In the genomic region with DNA sequence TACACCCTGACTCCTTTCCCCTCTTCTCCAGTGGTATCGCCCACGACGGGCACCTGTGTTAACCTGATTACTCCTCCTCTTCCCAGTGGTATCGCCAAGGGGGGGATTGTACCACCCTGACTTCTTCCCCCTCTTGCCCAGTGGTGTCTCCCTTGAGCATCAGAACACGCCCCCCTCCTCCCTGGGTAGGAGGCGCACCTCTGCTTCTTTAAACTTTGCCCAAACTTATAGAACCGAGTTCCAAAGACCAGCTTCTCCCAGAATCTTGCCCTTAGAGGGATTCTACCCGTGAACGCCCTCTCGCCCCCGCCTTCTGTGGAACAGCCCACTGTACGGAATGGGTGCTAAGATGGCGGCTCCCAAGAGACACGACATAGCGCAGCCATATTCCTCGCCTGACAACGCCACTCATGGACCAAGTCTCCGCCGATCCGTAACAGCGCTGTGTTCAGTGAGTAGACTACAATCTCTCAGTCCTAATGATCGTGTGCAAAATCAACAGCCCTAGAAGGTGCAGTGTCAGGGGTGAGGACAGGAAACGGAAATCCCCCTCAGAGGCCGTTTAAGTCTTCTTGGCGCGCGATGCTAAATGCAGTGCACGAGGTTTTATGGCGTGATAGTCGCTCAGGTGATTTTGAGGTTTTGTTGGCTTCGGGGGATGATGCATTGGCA, we compare ENCODE assay signal across 8 cellular contexts. TPM values are rescaled to one million over a fixed set of nuclear protein-coding genes. Genes with fewer than 3 reads are reported as not detected.
A peak's percentile ranks its signal among the peaks of the same experiment; 100 is the strongest.
DNase-seq lines count a peak whose midpoint lies in the region; ATAC-seq and TF ChIP-seq lines count a peak whose summit lies in the region.

No MANE protein-coding gene starts in this region.

- H3K4me2 ChIP-seq in PC-3 (ENCODE audit: low read length), result peak overlapping the region; percentile 68; the same call in 1 of the 2 replicates

- H3K4me1 ChIP-seq in PC-3 (ENCODE audit: insufficient read depth, low read length), result no peaks in the 10 kb centered on the region

- intact Hi-C loops in PC-3 (cut with micrococcal nuclease), result no loop called here
- intact Hi-C loops in activated T-helper 2 cell treated with anti-CD3 and anti-CD28 coated beads, Interferon-gamma antibody, Interleukin-2, Interleukin-4, amounts not matched to agents 10 μg/mL and 5 μg/mL and 100 μg/mL, durations not matched to agents 14 hours and 24 hours and 36 hours (cut with micrococcal nuclease), result no loop called here

- H3K4me1 Mint-ChIP-seq in activated T-helper 2 cell treated with anti-CD3 and anti-CD28 coated beads, Interferon-gamma antibody, Interleukin-2, Interleukin-4, amounts not matched to agents 10 μg/mL and 5 μg/mL and 100 μg/mL, durations not matched to agents 14 hours and 24 hours and 36 hours (ENCODE audit: low read depth), result peaks cover 14% of the 10 kb centered on the region
- peaks cover 8 to 28% (median 23%) of the 10 kb centered on the region in 4 donors for H3K4me1 Mint-ChIP-seq in naive thymus-derived CD8-positive, alpha-beta T cell
- H3K4me1 Mint-ChIP-seq in stimulated activated memory B cell treated with anti-CD40 and anti-IgM and Interleukin-4, amounts not matched to agents 10 μg/mL and 1 μg/mL and 100 μg/mL, for 72 hours, result peaks cover 28% of the 10 kb centered on the region

- H3K27ac Mint-ChIP-seq in activated T-helper 2 cell treated with anti-CD3 and anti-CD28 coated beads, Interferon-gamma antibody, Interleukin-2, Interleukin-4, amounts not matched to agents 10 μg/mL and 5 μg/mL and 100 μg/mL, durations not matched to agents 14 hours and 24 hours and 36 hours, result peak overlapping the region; percentile 92
- H3K27ac Mint-ChIP-seq in naive thymus-derived CD8-positive, alpha-beta T cell, result peak overlapping the region; percentile 89 to 98 (median 96)
- H3K27ac Mint-ChIP-seq in stimulated activated memory B cell treated with anti-CD40 and anti-IgM and Interleukin-4, amounts not matched to agents 10 μg/mL and 1 μg/mL and 100 μg/mL, for 72 hours, result peak overlapping the region; percentile 94

- no TSS peak for BruUV-seq in PC-3 (replicated peaks; lab: Mats Ljungman, UMichigan)

- no peaks in the 10 kb centered on the region for H3K36me3 Mint-ChIP-seq in activated T-helper 2 cell treated with anti-CD3 and anti-CD28 coated beads, Interferon-gamma antibody, Interleukin-2, Interleukin-4, amounts not matched to agents 10 μg/mL and 5 μg/mL and 100 μg/mL, durations not matched to agents 14 hours and 24 hours and 36 hours (ENCODE audit: low read depth)
- H3K36me3 Mint-ChIP-seq in naive thymus-derived CD8-positive, alpha-beta T cell, result no peaks in the 10 kb centered on the region
- H3K36me3 Mint-ChIP-seq in stimulated activated memory B cell treated with anti-CD40 and anti-IgM and Interleukin-4, amounts not matched to agents 10 μg/mL and 1 μg/mL and 100 μg/mL, for 72 hours, result no peaks in the 10 kb centered on the region

- no peaks in the 10 kb centered on the region for H3K9me3 Mint-ChIP-seq in activated T-helper 2 cell treated with anti-CD3 and anti-CD28 coated beads, Interferon-gamma antibody, Interleukin-2, Interleukin-4, amounts not matched to agents 10 μg/mL and 5 μg/mL and 100 μg/mL, durations not matched to agents 14 hours and 24 hours and 36 hours
- peaks cover 0 to 2% (median 0%) of the 10 kb centered on the region in 9 donors for H3K9me3 Mint-ChIP-seq in naive thymus-derived CD8-positive, alpha-beta T cell
- H3K9me3 Mint-ChIP-seq in stimulated activated memory B cell treated with anti-CD40 and anti-IgM and Interleukin-4, amounts not matched to agents 10 μg/mL and 1 μg/mL and 100 μg/mL, for 72 hours, result no peaks in the 10 kb centered on the region

- TF ChIP-seq CTCF in GM13977 (IDR thresholded peaks at IDR 0.05; ENCODE audit: extremely low read depth, insufficient read depth, missing control alignments) (peak; percentile 9), PC-3 (conservative IDR thresholded peaks at IDR 0.05; ENCODE audit: low read depth, low read length) (no peak), fibroblast of pulmonary artery (IDR thresholded peaks at IDR 0.05; ENCODE audit: low read length, missing control alignments) (no peak)

- H3K9ac ChIP-seq in PC-3 (ENCODE audit: low read length), result no peak overlapping the region

- peak; percentile 23; the same call in 1 of the 2 replicates for ATAC-seq in PC-3
- peak; percentile 94 to 95 for ATAC-seq in naive thymus-derived CD8-positive, alpha-beta T cell
- ATAC-seq in stimulated activated memory B cell treated with anti-CD40 and anti-IgM and Interleukin-4, amounts not matched to agents 10 μg/mL and 1 μg/mL and 100 μg/mL, for 72 hours, result peak; percentile 76

- H3K27ac ChIP-seq in PC-3 (ENCODE audit: low read length), result no peak overlapping the region

- H3K9me3 ChIP-seq in PC-3 (ENCODE audit: low read length), result no peaks in the 10 kb centered on the region

- no peaks in the 10 kb centered on the region for H3F3A ChIP-seq in PC-3 (ENCODE audit: low read length, unreplicated experiment)

- no peaks in the 10 kb centered on the region for H3K79me2 ChIP-seq in PC-3 (ENCODE audit: low read length)

- no peaks in the 10 kb centered on the region for H3K27me3 ChIP-seq in PC-3 (ENCODE audit: low read length)

- no peaks in the 10 kb centered on the region for H3K9me2 ChIP-seq in PC-3 (replicated peaks; ENCODE audit: low read length)

- no peaks in the 10 kb centered on the region for H3K27me3 Mint-ChIP-seq in activated T-helper 2 cell treated with anti-CD3 and anti-CD28 coated beads, Interferon-gamma antibody, Interleukin-2, Interleukin-4, amounts not matched to agents 10 μg/mL and 5 μg/mL and 100 μg/mL, durations not matched to agents 14 hours and 24 hours and 36 hours (ENCODE audit: low read depth)
- H3K27me3 Mint-ChIP-seq in naive thymus-derived CD8-positive, alpha-beta T cell, result no peaks in the 10 kb centered on the region
- H3K27me3 Mint-ChIP-seq in stimulated activated memory B cell treated with anti-CD40 and anti-IgM and Interleukin-4, amounts not matched to agents 10 μg/mL and 1 μg/mL and 100 μg/mL, for 72 hours, result no peaks in the 10 kb centered on the region

- peak overlapping the region; percentile 46 for H3K4me3 ChIP-seq in PC-3 (ENCODE audit: low read length)
- peak overlapping the region; percentile 43 for H3K4me3 ChIP-seq in fibroblast of pulmonary artery (replicated peaks; ENCODE audit: low read depth, low read length)

- no peaks in the 10 kb centered on the region for H4K20me1 ChIP-seq in PC-3 (ENCODE audit: low read length)

- H3K36me3 ChIP-seq in PC-3 (ENCODE audit: low read depth, low read length), result no peaks in the 10 kb centered on the region

- peak overlapping the region; percentile 77 for H2AFZ ChIP-seq in PC-3 (ENCODE audit: low read length)

- H3K4me3 Mint-ChIP-seq in activated T-helper 2 cell treated with anti-CD3 and anti-CD28 coated beads, Interferon-gamma antibody, Interleukin-2, Interleukin-4, amounts not matched to agents 10 μg/mL and 5 μg/mL and 100 μg/mL, durations not matched to agents 14 hours and 24 hours and 36 hours (ENCODE audit: low read depth), result peak overlapping the region; percentile 86
- peak overlapping the region; percentile 90 to 96 (median 92) for H3K4me3 Mint-ChIP-seq in naive thymus-derived CD8-positive, alpha-beta T cell
- H3K4me3 Mint-ChIP-seq in stimulated activated memory B cell treated with anti-CD40 and anti-IgM and Interleukin-4, amounts not matched to agents 10 μg/mL and 1 μg/mL and 100 μg/mL, for 72 hours, result peak overlapping the region; percentile 88

- CTCF ChIA-PET in PC-3 (lab: Charles Lee), result no interaction called here

- peak; percentile 52 for DNase-seq in GM13977 (ENCODE audit: low spot score)
- peak; percentile 46 for DNase-seq in HPDE6-E6E7 (ENCODE audit: extremely low spot score)
- DNase-seq in PC-3, result peak; percentile 43
- DNase-seq in activated T-helper 2 cell treated with anti-CD3 and anti-CD28 coated beads, Interferon-gamma antibody, Interleukin-2, Interleukin-4, amounts not matched to agents 10 μg/mL and 5 μg/mL and 100 μg/mL, durations not matched to agents 14 hours and 24 hours and 36 hours (ENCODE audit: low spot score), result peak; percentile 49
- DNase-seq in fibroblast of pulmonary artery (ENCODE audit: low read depth), result peak; percentile 78
- peak; percentile 45 to 89 (median 76) for DNase-seq in naive thymus-derived CD8-positive, alpha-beta T cell
- no peak for DNase-seq in HuH-7.5 (ENCODE audit: low spot score)

- in situ Hi-C loops in GM13977 (cut with MboI; ENCODE audit: low pct_unique_long_range_greater_than_20kb, low sequenced_read_pairs, unreplicated experiment), result no loop called here

- POLR2A ChIA-PET in PC-3 (lab: Charles Lee; ENCODE audit: unreplicated experiment), result no interaction called here
- POLR2A ChIA-PET in naive thymus-derived CD8-positive, alpha-beta T cell (lab: Charles Lee), result interaction anchor here (2.4 kb wide), 1 partner anchor 133 kb away, joined by 9 read pairs; a partner anchor contains a TSS

RNA-seq across cellular contexts. Expression of a gene that starts 4.2 kb away (rescaled TPM):
- 0.07 and 0.12 TPM in 2 replicates for total RNA-seq in PC-3 (2014; rRNA removed)
- total RNA-seq in activated T-helper 2 cell treated with anti-CD3 and anti-CD28 coated beads, Interferon-gamma antibody, Interleukin-2, Interleukin-4, amounts not matched to agents 10 μg/mL and 5 μg/mL and 100 μg/mL, durations not matched to agents 14 hours and 24 hours and 36 hours, result 0.25 TPM in 2 replicates
- total RNA-seq in naive thymus-derived CD8-positive, alpha-beta T cell, result 1 to 10 TPM; 2.0 to 2.2 TPM
- polyA plus RNA-seq in naive thymus-derived CD8-positive, alpha-beta T cell, result under 1 TPM; 0.34 to 0.67 (median 0.61) TPM

Comparison
In these comparisons a context has a peak if more than half of its experiments do, and no peak if none do; other contexts are left out.
1. ATAC-seq: peak in every context shown above with its lines; median percentile 94 in naive thymus-derived CD8-positive, alpha-beta T cell; 76 in stimulated activated memory B cell treated with anti-CD40 and anti-IgM and Interleukin-4, amounts not matched to agents 10 μg/mL and 1 μg/mL and 100 μg/mL, for 72 hours; 23 in PC-3.